In the genomic region with DNA sequence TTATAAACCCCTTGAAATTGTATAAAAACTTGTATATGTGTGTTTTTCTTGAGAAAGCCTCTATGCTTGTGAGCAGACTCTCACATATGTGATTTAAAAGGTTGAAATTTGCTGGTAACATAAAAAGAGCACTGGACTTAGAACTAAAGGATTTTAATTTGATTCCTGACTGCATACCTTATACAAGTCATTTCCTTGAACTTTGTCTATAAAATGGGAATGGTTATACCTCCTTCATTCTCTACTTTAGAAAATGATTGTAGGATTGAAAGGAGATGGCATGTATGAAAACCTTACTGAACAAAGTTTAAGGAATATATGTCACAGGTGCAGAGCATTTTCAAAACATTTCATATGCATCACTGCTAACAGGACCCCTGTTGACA, we compare ENCODE assay signal across 18 cellular contexts. TPM values are rescaled to one million over a fixed set of nuclear protein-coding genes. Genes with fewer than 3 reads are reported as not detected.
DNase-seq lines count a peak whose midpoint lies in the region; ATAC-seq and TF ChIP-seq lines count a peak whose summit lies in the region.
"Had no signal": no experiment of that assay in that cellular context is flagged by ENCODE, and none has a peak within 500 bp of the region (broad histone marks: within the 10 kb centered on the region; RNA-seq: fewer than 3 reads in every experiment).

No MANE protein-coding gene starts in this region.

- H3K36me3 Mint-ChIP-seq in activated T-cell treated with anti-CD3 and anti-CD28 coated beads, Interleukin-2, amount 50 U/mL, for 24 hours (ENCODE audit: low read depth) = peaks cover 83% of the 10 kb centered on the region
- H3K36me3 Mint-ChIP-seq in memory B cell = peaks cover 21% of the 10 kb centered on the region
- peaks cover 49% of the 10 kb centered on the region for H3K36me3 Mint-ChIP-seq in activated CD4-positive, alpha-beta memory T cell treated with anti-CD3 and anti-CD28 coated beads for 36 hours

- CTCF ChIA-PET in activated CD4-positive, alpha-beta memory T cell treated with anti-CD3 and anti-CD28 coated beads for 36 hours (lab: Charles Lee) = no interaction called here

- no peaks in the 10 kb centered on the region for H3K9me2 ChIP-seq in OCI-LY1 (ENCODE audit: low read depth, low read length)

- TF ChIP-seq CTCF in OCI-LY1 (IDR thresholded peaks at IDR 0.05; ENCODE audit: low read length) (no peak), thyroid gland (IDR thresholded peaks at IDR 0.05) (no peak)

- peak overlapping the region; percentile 17 for H3K4me3 ChIP-seq in OCI-LY1 (ENCODE audit: low read depth, low read length, poor library complexity, severe bottlenecking)
- no peak overlapping the region for H3K4me3 ChIP-seq in thyroid gland (replicated peaks in 1 of 3)
- H3K4me3 ChIP-seq: GM12878, Peyer's patch had no signal

- no peaks in the 10 kb centered on the region; the same call in 1 of the 2 replicates for H3F3A ChIP-seq in OCI-LY1 (ENCODE audit: insufficient read depth, low read length)

- no peak overlapping the region for H3K4me3 Mint-ChIP-seq in activated T-cell treated with anti-CD3 and anti-CD28 coated beads, Interleukin-2, amount 50 U/mL, for 24 hours
- peak overlapping the region; percentile 75 for H3K4me3 Mint-ChIP-seq in memory B cell
- H3K4me3 Mint-ChIP-seq in activated CD4-positive, alpha-beta memory T cell treated with anti-CD3 and anti-CD28 coated beads for 36 hours = no peak overlapping the region

- no peaks in the 10 kb centered on the region for H3K27me3 Mint-ChIP-seq in activated T-cell treated with anti-CD3 and anti-CD28 coated beads, Interleukin-2, amount 50 U/mL, for 24 hours
- no peaks in the 10 kb centered on the region for H3K27me3 Mint-ChIP-seq in memory B cell
- H3K27me3 Mint-ChIP-seq in activated CD4-positive, alpha-beta memory T cell treated with anti-CD3 and anti-CD28 coated beads for 36 hours = no peaks in the 10 kb centered on the region
- H3K27me3 Mint-ChIP-seq: CD8-positive, alpha-beta memory T cell had no signal

- H3K27ac ChIP-seq in OCI-LY1 (ENCODE audit: low read depth, low read length, poor library complexity, severe bottlenecking) (peak overlapping the region; percentile 93), thyroid gland (peak overlapping the region in 2 of 3 donors; percentile 4 to 24)
- H3K27ac ChIP-seq: HL-60 had no signal

- H3K9me3 ChIP-seq in OCI-LY1 (ENCODE audit: low read length) (no peaks in the 10 kb centered on the region), thyroid gland (no peaks in the 10 kb centered on the region)
- H3K9me3 ChIP-seq: Peyer's patch had no signal

- H3K36me3 ChIP-seq in OCI-LY1 (ENCODE audit: insufficient read depth, low read length) (peaks cover 72% of the 10 kb centered on the region), thyroid gland (peaks cover 21 to 26% of the 10 kb centered on the region in 2 donors)

- H3K79me2 ChIP-seq in OCI-LY1 (ENCODE audit: insufficient read depth, low read length) = no peaks in the 10 kb centered on the region

- H3K4me1 Mint-ChIP-seq in activated T-cell treated with anti-CD3 and anti-CD28 coated beads, Interleukin-2, amount 50 U/mL, for 24 hours (ENCODE audit: low read depth) = peaks cover 16% of the 10 kb centered on the region
- peaks cover 17% of the 10 kb centered on the region for H3K4me1 Mint-ChIP-seq in memory B cell
- H3K4me1 Mint-ChIP-seq in activated CD4-positive, alpha-beta memory T cell treated with anti-CD3 and anti-CD28 coated beads for 36 hours (ENCODE audit: low read depth) = peaks cover 12% of the 10 kb centered on the region
- H3K4me1 Mint-ChIP-seq: CD8-positive, alpha-beta memory T cell had no signal

- H2AFZ ChIP-seq in OCI-LY1 (ENCODE audit: low read length) = no peak overlapping the region

- intact Hi-C loops in thyroid gland (cut with DNase I) = no loop called here
- intact Hi-C loops in activated CD4-positive, alpha-beta memory T cell treated with anti-CD3 and anti-CD28 coated beads for 36 hours (cut with micrococcal nuclease) = no loop called here

- H3K27ac Mint-ChIP-seq in activated T-cell treated with anti-CD3 and anti-CD28 coated beads, Interleukin-2, amount 50 U/mL, for 24 hours = peak overlapping the region; percentile 52
- H3K27ac Mint-ChIP-seq in memory B cell = peak overlapping the region; percentile 95
- no peak overlapping the region for H3K27ac Mint-ChIP-seq in activated CD4-positive, alpha-beta memory T cell treated with anti-CD3 and anti-CD28 coated beads for 36 hours

- no peak for DNase-seq in activated T-cell treated with anti-CD3 and anti-CD28 coated beads, Interleukin-2, amount 50 U/mL, for 24 hours
- DNase-seq in activated T-cell treated with anti-CD3 and anti-CD28 coated beads, Interleukin-2, amount 50 U/mL, for 48 hours = no peak
- no peak for DNase-seq in memory B cell (ENCODE audit: low spot score in 2 of 2)
- no peak for DNase-seq in thyroid gland
- no peak for DNase-seq in activated CD4-positive, alpha-beta memory T cell treated with anti-CD3 and anti-CD28 coated beads for 36 hours
- DNase-seq: 8988T; CD8-positive, alpha-beta memory T cell; DND-41; GOT3; NCI-H446; Peyer's patch; Right ventricle myocardium superior had no signal

- no peak for ATAC-seq in memory B cell (ENCODE audit: low read depth)
- no peak for ATAC-seq in GM21526 (IDR thresholded peaks at IDR 0.05; ENCODE audit: low FRiP score, unreplicated experiment)
- ATAC-seq in HG03196 (IDR thresholded peaks at IDR 0.05; ENCODE audit: unreplicated experiment) = no peak
- ATAC-seq: SK-N-SH treated with all-trans-retinoic acid at 6 μM for 48 hours had no signal

- H3K9me3 Mint-ChIP-seq in activated T-cell treated with anti-CD3 and anti-CD28 coated beads, Interleukin-2, amount 50 U/mL, for 24 hours = no peaks in the 10 kb centered on the region
- no peaks in the 10 kb centered on the region for H3K9me3 Mint-ChIP-seq in memory B cell
- H3K9me3 Mint-ChIP-seq in activated CD4-positive, alpha-beta memory T cell treated with anti-CD3 and anti-CD28 coated beads for 36 hours = no peaks in the 10 kb centered on the region
- H3K9me3 Mint-ChIP-seq: CD8-positive, alpha-beta memory T cell had no signal

- H3K4me2 ChIP-seq in OCI-LY1 (ENCODE audit: low read length) = peak overlapping the region; percentile 50

- H3K27me3 ChIP-seq in OCI-LY1 (ENCODE audit: insufficient read depth, low read length) (no peaks in the 10 kb centered on the region), thyroid gland (no peaks in the 10 kb centered on the region)
- H3K27me3 ChIP-seq: Peyer's patch had no signal

- H4K20me1 ChIP-seq in OCI-LY1 (ENCODE audit: insufficient read depth, low read length) = no peaks in the 10 kb centered on the region

- peak overlapping the region; percentile 49 for H3K9ac ChIP-seq in OCI-LY1 (ENCODE audit: low read length)

- TF ChIP-seq POLR2A in thyroid gland (IDR thresholded peaks at IDR 0.05) = no peak

- H3K4me1 ChIP-seq in OCI-LY1 (ENCODE audit: insufficient read depth, low read length, severe bottlenecking) (peaks cover 27% of the 10 kb centered on the region), thyroid gland (peaks cover 5 to 14% of the 10 kb centered on the region in 2 donors)
- H3K4me1 ChIP-seq: Peyer's patch had no signal

- POLR2A ChIA-PET in activated CD4-positive, alpha-beta memory T cell treated with anti-CD3 and anti-CD28 coated beads for 36 hours (lab: Charles Lee) = no interaction called here

RNA-seq across cellular contexts. Expression of gene ARL2BP, which starts 10.4 kb away (rescaled TPM):
- 10 to 100 TPM; 51.2 to 68.9 (median 60.0) TPM for total RNA-seq in thyroid gland
- 10 to 100 TPM; 16.4 to 16.9 TPM for total RNA-seq in activated CD4-positive, alpha-beta memory T cell treated with anti-CD3 and anti-CD28 coated beads for 36 hours

RNA-seq across cellular contexts. Expression of gene RSPRY1, which starts 48.6 kb away (rescaled TPM):
- 10 to 100 TPM; 42.6 to 59.2 (median 53.9) TPM for total RNA-seq in thyroid gland
- total RNA-seq in activated CD4-positive, alpha-beta memory T cell treated with anti-CD3 and anti-CD28 coated beads for 36 hours = 10 to 100 TPM; 31.5 to 33.3 TPM

RNA-seq across cellular contexts. Expression of gene PSME3IP1, which starts 48.9 kb away (rescaled TPM):
- 10 to 100 TPM; 64.7 to 96.3 (median 78.9) TPM for total RNA-seq in thyroid gland
- total RNA-seq in activated CD4-positive, alpha-beta memory T cell treated with anti-CD3 and anti-CD28 coated beads for 36 hours = 100 to 1,000 TPM; 101 to 102 TPM

RNA-seq across cellular contexts. Expression of gene PLLP, which starts 49.8 kb away (rescaled TPM):
- total RNA-seq in thyroid gland = 10 to 100 TPM; 13.6 to 38.5 (median 30.1) TPM
- total RNA-seq in activated CD4-positive, alpha-beta memory T cell treated with anti-CD3 and anti-CD28 coated beads for 36 hours = not detected
